23 cellular contexts compared by ENCODE assay signal in genomic region chr20:9634327-9634726, GRCh38.
"Had no signal": no experiment of that assay in that cellular context is flagged by ENCODE, and none has a peak within 500 bp of the region (broad histone marks: within the 10 kb centered on the region; RNA-seq: fewer than 3 reads in every experiment).

No MANE protein-coding gene starts in this region.

- H3K27me3 ChIP-seq: stomach, suprapubic skin, testis, thyroid gland, tibial artery, tibial nerve, transverse colon, upper lobe of left lung, upper lobe of right lung, uterus, vagina had no signal

- H3K36me3 ChIP-seq: stomach, suprapubic skin, thoracic aorta, thyroid gland, tibial artery, tibial nerve, transverse colon, upper lobe of left lung, upper lobe of right lung, uterus, vagina had no signal

- H3K4me1 ChIP-seq: stomach, suprapubic skin, testis, thyroid gland, tibial artery, tibial nerve, transverse colon, upper lobe of left lung, upper lobe of right lung, uterus, vagina had no signal

- H3K4me3 ChIP-seq: stomach, suprapubic skin, testis, thoracic aorta, thyroid gland, tibial artery, tibial nerve, transverse colon, upper lobe of left lung, upper lobe of right lung, uterus, vagina had no signal

- DNase-seq: stimulated activated CD4-positive, alpha-beta T cell treated with anti-CD3 and anti-CD28 coated beads, Interleukin-2, amount 100 ng/mL, for 48 hours; stimulated activated CD4-positive, alpha-beta T cell treated with anti-CD3 and anti-CD28 coated beads, Interleukin-4, amount 100 ng/mL, for 1 hour; stimulated activated CD4-positive, alpha-beta T cell treated with anti-CD3 and anti-CD28 coated beads, Interleukin-4, amount 100 ng/mL, for 24 hours; stimulated activated CD4-positive, alpha-beta T cell treated with anti-CD3 and anti-CD28 coated beads, Interleukin-4, amount 100 ng/mL, for 4 hours; stimulated activated CD8-positive, alpha-beta memory T cell treated with anti-CD3 and anti-CD28 coated beads, Interleukin-4, amount 100 ng/mL, for 48 hours; stimulated activated naive B cell treated with anti-CD40 and anti-IgM and Interleukin-4, amounts not matched to agents 10 μg/mL and 1 μg/mL and 100 μg/mL, for 72 hours; stimulated activated naive CD4-positive, alpha-beta T cell; stimulated activated naive CD4-positive, alpha-beta T cell treated with Interleukin-2 at 50 U/mL for 16 hours; stimulated activated naive CD8-positive, alpha-beta T cell treated with anti-CD3 and anti-CD28 coated beads, Interleukin-15, amount 100 ng/mL, for 72 hours; stimulated activated naive CD8-positive, alpha-beta T cell treated with anti-CD3 and anti-CD28 coated beads, Interleukin-15, Interleukin-2, amounts not matched to agents 100 U/mL and 50 U/mL, for 24 hours; stomach; testis; thyroid gland; tibial artery; transverse colon; trophoblast cell; upper lobe of left lung; upper lobe of right lung; uterus had no signal

- H3K27ac ChIP-seq: stomach, suprapubic skin, testis, thoracic aorta, thyroid gland, tibial artery, tibial nerve, transverse colon, upper lobe of left lung, upper lobe of right lung, uterus, vagina had no signal

- H3K9me3 ChIP-seq: stomach, suprapubic skin, testis, thoracic aorta, thyroid gland, tibial artery, tibial nerve, transverse colon, upper lobe of left lung, upper lobe of right lung, uterus, vagina had no signal
